9 cellular contexts compared by ENCODE assay signal in the genomic region with DNA sequence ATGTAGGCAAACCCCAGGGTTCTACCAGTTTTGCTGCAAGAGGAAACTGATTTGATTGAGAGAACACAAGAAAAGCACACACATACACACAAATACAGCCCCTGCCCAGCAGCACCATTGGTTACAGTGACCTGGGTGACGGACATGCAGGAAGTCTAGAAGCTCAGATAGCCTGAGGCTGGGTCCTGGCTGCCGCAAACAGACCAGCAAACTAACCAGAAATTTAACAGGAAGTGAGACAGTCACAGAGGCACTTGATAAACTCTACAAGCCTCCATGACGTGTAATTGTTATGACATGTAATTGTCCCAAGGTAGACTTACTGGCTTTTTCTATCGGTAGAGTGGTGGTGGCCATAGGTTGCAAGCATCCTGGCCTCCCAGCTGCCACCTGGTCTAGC. TPM values are rescaled to one million over a fixed set of nuclear protein-coding genes. Genes with fewer than 3 reads are reported as not detected.
DNase-seq lines count a peak whose midpoint lies in the region; ATAC-seq and TF ChIP-seq lines count a peak whose summit lies in the region.
"Had no signal": no experiment of that assay in that cellular context is flagged by ENCODE, and none has a peak within 500 bp of the region (broad histone marks: within the 10 kb centered on the region; RNA-seq: fewer than 3 reads in every experiment).

No MANE protein-coding gene starts in this region.

- peaks cover 3% of the 10 kb centered on the region for H3K27me3 Mint-ChIP-seq in activated naive CD8-positive, alpha-beta T cell treated with anti-CD3 and anti-CD28 coated beads, Interleukin-2, amount 50 U/mL, for 24 hours
- H3K27me3 Mint-ChIP-seq in mesothelial cell of epicardium (ENCODE audit: low read depth), result no peaks in the 10 kb centered on the region

- H3K27ac Mint-ChIP-seq in activated naive CD8-positive, alpha-beta T cell treated with anti-CD3 and anti-CD28 coated beads, Interleukin-2, amount 50 U/mL, for 24 hours, result no peak overlapping the region
- peak overlapping the region; percentile 35 for H3K27ac Mint-ChIP-seq in mesothelial cell of epicardium

- H3K9me3 Mint-ChIP-seq in activated naive CD8-positive, alpha-beta T cell treated with anti-CD3 and anti-CD28 coated beads, Interleukin-2, amount 50 U/mL, for 24 hours, result peaks cover 9% of the 10 kb centered on the region
- peaks cover 16% of the 10 kb centered on the region for H3K9me3 Mint-ChIP-seq in mesothelial cell of epicardium

- ATAC-seq in activated naive CD8-positive, alpha-beta T cell treated with anti-CD3 and anti-CD28 coated beads, Interleukin-2, amount 50 U/mL, for 24 hours, result peak; percentile 63
- no peak for ATAC-seq in GM18519 (IDR thresholded peaks at IDR 0.05; ENCODE audit: low FRiP score, unreplicated experiment)
- no peak for ATAC-seq in GM19023 (IDR thresholded peaks at IDR 0.05; ENCODE audit: unreplicated experiment)
- ATAC-seq in HG03196 (IDR thresholded peaks at IDR 0.05; ENCODE audit: unreplicated experiment), result no peak

- peaks cover 3% of the 10 kb centered on the region for H3K4me1 Mint-ChIP-seq in activated naive CD8-positive, alpha-beta T cell treated with anti-CD3 and anti-CD28 coated beads, Interleukin-2, amount 50 U/mL, for 24 hours
- H3K4me1 Mint-ChIP-seq in mesothelial cell of epicardium, result peaks cover 3% of the 10 kb centered on the region

- no peak overlapping the region for H3K4me3 Mint-ChIP-seq in activated naive CD8-positive, alpha-beta T cell treated with anti-CD3 and anti-CD28 coated beads, Interleukin-2, amount 50 U/mL, for 24 hours
- no peak overlapping the region for H3K4me3 Mint-ChIP-seq in mesothelial cell of epicardium

- no peak for TF ChIP-seq CTCF in mesothelial cell of epicardium (IDR thresholded peaks at IDR 0.05; ENCODE audit: unreplicated experiment)

- H3K36me3 Mint-ChIP-seq in activated naive CD8-positive, alpha-beta T cell treated with anti-CD3 and anti-CD28 coated beads, Interleukin-2, amount 50 U/mL, for 24 hours (ENCODE audit: low read depth), result peaks cover 2% of the 10 kb centered on the region
- peaks cover 7% of the 10 kb centered on the region for H3K36me3 Mint-ChIP-seq in mesothelial cell of epicardium

- DNase-seq in ELF-1 (ENCODE audit: low read depth, low spot score), result peak; percentile 91
- DNase-seq in NCI-H146 treated with DMSO at 0.1 percent for 48 hours (lab: John Stamatoyannopoulos, UW; ENCODE audit: unreplicated experiment), result peak; percentile 35
- no peak for DNase-seq in activated naive CD8-positive, alpha-beta T cell treated with anti-CD3 and anti-CD28 coated beads, Interleukin-2, amount 50 U/mL, for 24 hours
- DNase-seq in mesothelial cell of epicardium (ENCODE audit: low spot score in 2 of 2, unreplicated experiment in 2 of 2), result no peak
- DNase-seq in SHP77 treated with DMSO at 0.1 percent for 48 hours (lab: John Stamatoyannopoulos, UW), result no peak
- DNase-seq: NCI-H1694 treated with DMSO at 0.1 percent for 48 hours had no signal

RNA-seq across cellular contexts. Expression of gene PRKAR2B, which starts 58.9 kb away (rescaled TPM):
- 7.8 to 8.3 TPM (median 7.8 TPM) in 3 replicates for total RNA-seq in mesothelial cell of epicardium

Comparison
In these comparisons a context has a peak if more than half of its experiments do, and no peak if none do; other contexts are left out.
1. DNase-seq: peak in ELF-1 (single experiment) and NCI-H146 treated with DMSO at 0.1 percent for 48 hours (single experiment); none in activated naive CD8-positive, alpha-beta T cell treated with anti-CD3 and anti-CD28 coated beads, Interleukin-2, amount 50 U/mL, for 24 hours (single experiment), mesothelial cell of epicardium (0 of 2) and SHP77 treated with DMSO at 0.1 percent for 48 hours (single experiment).